8 cellular contexts compared by ENCODE assay signal in the genomic region with DNA sequence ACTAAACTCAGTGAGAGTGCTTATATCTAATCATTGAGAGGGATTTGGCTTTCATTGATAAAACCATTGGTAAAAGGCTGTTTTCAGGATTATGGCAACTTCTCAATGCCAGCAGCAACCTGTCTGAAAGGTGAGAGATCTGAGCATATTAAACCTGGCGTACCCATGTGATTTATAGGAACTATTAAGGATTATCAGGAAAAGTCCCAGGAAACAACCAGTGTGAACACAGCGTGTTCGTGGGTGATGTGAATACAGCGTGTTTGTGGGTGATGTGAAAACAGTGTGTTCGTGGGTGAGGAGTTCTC.
DNase-seq lines count a peak whose midpoint lies in the region; ATAC-seq and TF ChIP-seq lines count a peak whose summit lies in the region.

No MANE protein-coding gene starts in this region.

- no peak for TF ChIP-seq CTCF in Panc1 (IDR thresholded peaks at IDR 0.05)
- TF ChIP-seq CTCF in glutamatergic neuron (IDR thresholded peaks at IDR 0.05; ENCODE audit: partially characterized antibody, unreplicated experiment), result no peak

- no peak for ATAC-seq in Panc1
- ATAC-seq in stimulated activated naive CD8-positive, alpha-beta T cell treated with anti-CD3 and anti-CD28 coated beads, Interleukin-15, amount 100 ng/mL, for 72 hours, result no peak

- in situ Hi-C loops in Panc1 (cut with HindIII; ENCODE audit: low pct_unique_long_range_greater_than_20kb, low sequenced_read_pairs), result no loop called here

- no TSS peak for BruUV-seq in Panc1 (replicated peaks; lab: Mats Ljungman, UMichigan)

- H3K27ac Mint-ChIP-seq in activated CD4-positive, alpha-beta T cell treated with anti-CD3 and anti-CD28 coated beads, Interleukin-2, amount 10 ng/mL, durations not matched to agents 24 days and 14 days, result peak overlapping the region; percentile 89
- H3K27ac Mint-ChIP-seq in glutamatergic neuron (ENCODE audit: unreplicated experiment), result peak overlapping the region; percentile 66
- H3K27ac Mint-ChIP-seq in stimulated activated naive CD8-positive, alpha-beta T cell treated with anti-CD3 and anti-CD28 coated beads, Interleukin-15, amount 100 ng/mL, for 72 hours, result peak overlapping the region; percentile 97 to 98

- H3K36me3 ChIP-seq in Panc1 (ENCODE audit: control insufficient read depth, insufficient read depth, low read length), result no peaks in the 10 kb centered on the region

- H3K9me3 Mint-ChIP-seq in activated CD4-positive, alpha-beta T cell treated with anti-CD3 and anti-CD28 coated beads, Interleukin-2, amount 10 ng/mL, durations not matched to agents 24 days and 14 days, result no peaks in the 10 kb centered on the region
- H3K9me3 Mint-ChIP-seq in glutamatergic neuron (ENCODE audit: unreplicated experiment), result no peaks in the 10 kb centered on the region
- H3K9me3 Mint-ChIP-seq in stimulated activated naive CD8-positive, alpha-beta T cell treated with anti-CD3 and anti-CD28 coated beads, Interleukin-15, amount 100 ng/mL, for 72 hours, result no peaks in the 10 kb centered on the region

- CTCF ChIA-PET in Panc1 (lab: Charles Lee), result interaction anchor here (1.0 to 1.8 kb wide), 2 partner anchors 21 to 406 kb away, joined by 3 to 5 read pairs; no protein-coding TSS in a partner anchor

- H3K4me3 ChIP-seq in Panc1 (ENCODE audit: low read depth in 2 of 2, low read length in 2 of 2), result peak overlapping the region; percentile 73 to 75

- no peaks in the 10 kb centered on the region for H3K36me3 Mint-ChIP-seq in activated CD4-positive, alpha-beta T cell treated with anti-CD3 and anti-CD28 coated beads, Interleukin-2, amount 10 ng/mL, durations not matched to agents 24 days and 14 days (ENCODE audit: low read depth)
- H3K36me3 Mint-ChIP-seq in glutamatergic neuron (ENCODE audit: unreplicated experiment), result no peaks in the 10 kb centered on the region

- H3K27ac ChIP-seq in Panc1 (ENCODE audit: low read length), result peak overlapping the region; percentile 87

- peaks cover 10% of the 10 kb centered on the region for H3K4me1 ChIP-seq in Panc1 (ENCODE audit: control insufficient read depth, insufficient read depth, low read length)

- no peak for DNase-seq in activated CD4-positive, alpha-beta T cell treated with anti-CD3 and anti-CD28 coated beads, Interleukin-2, amount 10 ng/mL, durations not matched to agents 24 days and 14 days
- DNase-seq in activated CD4-positive, alpha-beta T cell treated with anti-CD3 and anti-CD28 coated beads, Interleukin-2, amount 50 U/mL, for 4 hours, result no peak
- DNase-seq in Panc1 (ENCODE audit: low read depth, low spot score) (no peak), glutamatergic neuron (no peak), SW 1271 (lab: John Stamatoyannopoulos, UW) (no peak), DMS 273 (lab: John Stamatoyannopoulos, UW; ENCODE audit: unreplicated experiment) (no peak), NCI-H1417 (lab: John Stamatoyannopoulos, UW) (no peak)
- no peak for DNase-seq in stimulated activated naive CD8-positive, alpha-beta T cell treated with anti-CD3 and anti-CD28 coated beads, Interleukin-15, amount 100 ng/mL, for 72 hours

- no peaks in the 10 kb centered on the region for H3K9me3 ChIP-seq in Panc1 (ENCODE audit: control insufficient read depth, insufficient read depth, low read depth, low read length)

- no peaks in the 10 kb centered on the region for H3K27me3 ChIP-seq in Panc1 (ENCODE audit: control insufficient read depth, insufficient read depth, low read length)

- H3K27me3 Mint-ChIP-seq in activated CD4-positive, alpha-beta T cell treated with anti-CD3 and anti-CD28 coated beads, Interleukin-2, amount 10 ng/mL, durations not matched to agents 24 days and 14 days, result no peaks in the 10 kb centered on the region
- peaks cover 6% of the 10 kb centered on the region for H3K27me3 Mint-ChIP-seq in glutamatergic neuron (ENCODE audit: unreplicated experiment)
- no peaks in the 10 kb centered on the region for H3K27me3 Mint-ChIP-seq in stimulated activated naive CD8-positive, alpha-beta T cell treated with anti-CD3 and anti-CD28 coated beads, Interleukin-15, amount 100 ng/mL, for 72 hours

- intact Hi-C loops in activated CD4-positive, alpha-beta T cell treated with anti-CD3 and anti-CD28 coated beads, Interleukin-2, amount 10 ng/mL, durations not matched to agents 24 days and 14 days (cut with micrococcal nuclease), result loop anchor here (1.0 to 5.0 kb wide), 5 partner anchors 49 to 262 kb away; no protein-coding TSS in a partner anchor
- intact Hi-C loops in Panc1 (cut with micrococcal nuclease; ENCODE audit: unreplicated experiment), result loop anchor here (1.0 to 5.0 kb wide), 3 partner anchors 387 to 695 kb away; no protein-coding TSS in a partner anchor

- peak overlapping the region; percentile 96 for H3K4me3 Mint-ChIP-seq in activated CD4-positive, alpha-beta T cell treated with anti-CD3 and anti-CD28 coated beads, Interleukin-2, amount 10 ng/mL, durations not matched to agents 24 days and 14 days
- H3K4me3 Mint-ChIP-seq in glutamatergic neuron (ENCODE audit: unreplicated experiment), result peak overlapping the region; percentile 81
- H3K4me3 Mint-ChIP-seq in stimulated activated naive CD8-positive, alpha-beta T cell treated with anti-CD3 and anti-CD28 coated beads, Interleukin-15, amount 100 ng/mL, for 72 hours, result peak overlapping the region; percentile 83 to 84

- POLR2A ChIA-PET in Panc1 (lab: Charles Lee), result no interaction called here

- peaks cover 24% of the 10 kb centered on the region for H3K4me1 Mint-ChIP-seq in activated CD4-positive, alpha-beta T cell treated with anti-CD3 and anti-CD28 coated beads, Interleukin-2, amount 10 ng/mL, durations not matched to agents 24 days and 14 days
- H3K4me1 Mint-ChIP-seq in glutamatergic neuron (ENCODE audit: low read depth, unreplicated experiment), result peaks cover 17% of the 10 kb centered on the region
- peaks cover 36% of the 10 kb centered on the region for H3K4me1 Mint-ChIP-seq in stimulated activated naive CD8-positive, alpha-beta T cell treated with anti-CD3 and anti-CD28 coated beads, Interleukin-15, amount 100 ng/mL, for 72 hours
